ENCODE assay signal across 20 cellular contexts in genomic region chr17:3896108-3897099, GRCh38. TPM values are rescaled to one million over a fixed set of nuclear protein-coding genes. Genes with fewer than 3 reads are reported as not detected.
DNase-seq lines count a peak whose midpoint lies in the region; ATAC-seq, FAIRE-seq and TF ChIP-seq lines count a peak whose summit lies in the region.
"Had no signal": no experiment of that assay in that cellular context is flagged by ENCODE, and none has a peak within 500 bp of the region (broad histone marks: within the 10 kb centered on the region; RNA-seq: fewer than 3 reads in every experiment).

No MANE protein-coding gene starts in this region.

- H3K4me1 ChIP-seq in HepG2 (ENCODE audit: insufficient read depth, low read length), result peaks cover 33% of the 10 kb centered on the region
- peaks cover 0 to 11% (median 3%) of the 10 kb centered on the region in 4 donors for H3K4me1 ChIP-seq in right lobe of liver
- peaks cover 10 to 26% of the 10 kb centered on the region in 2 donors for H3K4me1 ChIP-seq in ascending aorta
- peaks cover 11 to 16% of the 10 kb centered on the region in 2 donors for H3K4me1 ChIP-seq in naive thymus-derived CD4-positive, alpha-beta T cell (ENCODE audit: control insufficient read depth in 2 of 2, insufficient read depth in 2 of 2, low read length in 2 of 2)

- H3K36me3 ChIP-seq in HepG2 (replicated peaks in 1 of 2; ENCODE audit: control insufficient read depth in 1 of 2, insufficient read depth in 2 of 2, low read length in 2 of 2), result no peaks in the 10 kb centered on the region
- H3K36me3 ChIP-seq in right lobe of liver, result no peaks in the 10 kb centered on the region
- no peaks in the 10 kb centered on the region for H3K36me3 ChIP-seq in ascending aorta
- H3K36me3 ChIP-seq in naive thymus-derived CD4-positive, alpha-beta T cell (ENCODE audit: control insufficient read depth in 2 of 3, insufficient read depth in 3 of 3, low read length in 3 of 3), result no peaks in the 10 kb centered on the region
- H3K36me3 ChIP-seq: esophagus muscularis mucosa had no signal

- 43% methylated on average over 11 of the region's 18 CpGs for WGBS in HepG2 (ENCODE audit: low lambda C conversion rate)
- WGBS in right lobe of liver (ENCODE audit: insufficient coverage, low coverage, low lambda C conversion rate, missing lambda C conversion rate), result 75% methylated on average over 9 of the region's 18 CpGs

- H3K9ac ChIP-seq in HepG2 (ENCODE audit: insufficient read depth, low read depth, low read length), result no peak overlapping the region

- no peak overlapping the region for H3K27ac ChIP-seq in HepG2 (ENCODE audit: extremely low read length, insufficient read depth, low read length)
- H3K27ac ChIP-seq in right lobe of liver, result no peak overlapping the region
- H3K27ac ChIP-seq in ascending aorta, result peak overlapping the region; percentile 13 to 37
- no peak overlapping the region for H3K27ac ChIP-seq in naive thymus-derived CD4-positive, alpha-beta T cell (ENCODE audit: low read depth, low read length)
- H3K27ac ChIP-seq: SJSA1 had no signal

- no TSS peak for BruUV-seq in HepG2 (replicated peaks; lab: Mats Ljungman, UMichigan)

- H3K36me3 Mint-ChIP-seq in naive thymus-derived CD4-positive, alpha-beta T cell, result no peaks in the 10 kb centered on the region

- CTCF ChIA-PET in HepG2 (lab: Yijun Ruan, JAX; ENCODE audit: low intra/inter-chr PET ratio, low total read pairs), result no interaction called here
- CTCF ChIA-PET in naive thymus-derived CD4-positive, alpha-beta T cell (lab: Charles Lee), result interaction anchor here (0.6 to 1.2 kb wide), 2 partner anchors 15 to 1574 kb away, joined by 4 to 5 read pairs; no protein-coding TSS in a partner anchor

- H2AFZ ChIP-seq in HepG2 (ENCODE audit: low read length), result no peak overlapping the region

- no peak for ATAC-seq in HepG2
- no peak for ATAC-seq in right lobe of liver
- no peak for ATAC-seq in naive thymus-derived CD4-positive, alpha-beta T cell
- ATAC-seq in GM19467 (IDR thresholded peaks at IDR 0.05; ENCODE audit: unreplicated experiment), result no peak
- ATAC-seq: stimulated activated naive CD8-positive, alpha-beta T cell treated with anti-CD3 and anti-CD28 coated beads, Interleukin-15, Interleukin-2, amounts not matched to agents 100 U/mL and 50 U/mL, for 24 hours had no signal

- in situ Hi-C loops in HepG2 (cut with HindIII; ENCODE audit: extremely low pct_ligation_motif_present, low pct_unique_long_range_greater_than_20kb), result no loop called here

- H3K9me3 Mint-ChIP-seq in naive thymus-derived CD4-positive, alpha-beta T cell, result no peaks in the 10 kb centered on the region
- H3K9me3 Mint-ChIP-seq: activated naive CD4-positive, alpha-beta T cell treated with anti-CD3 and anti-CD28 coated beads for 36 hours had no signal

- no peaks in the 10 kb centered on the region for H3K79me2 ChIP-seq in HepG2 (ENCODE audit: insufficient read depth, low read length)

- peak overlapping the region; percentile 35; the same call in 1 of the 2 replicates for H3K4me2 ChIP-seq in HepG2 (ENCODE audit: low read depth, low read length)

- H3K4me3 ChIP-seq in HepG2 (replicated peaks in 1 of 3; ENCODE audit: insufficient read depth in 1 of 3, low read depth in 2 of 3, low read length in 3 of 3) (no peak overlapping the region; a peak in 1 of 6 replicates), right lobe of liver (no peak overlapping the region), ascending aorta (no peak overlapping the region)
- no peak overlapping the region for H3K4me3 ChIP-seq in naive thymus-derived CD4-positive, alpha-beta T cell (ENCODE audit: low read length)
- H3K4me3 ChIP-seq: esophagus muscularis mucosa, SJSA1 had no signal

- POLR2A ChIA-PET in HepG2 (lab: Yijun Ruan, JAX), result interaction anchor here (0.6 to 3.5 kb wide), 2 partner anchors 8 to 14 kb away, joined by 3 to 47 read pairs; no protein-coding TSS in a partner anchor
- POLR2A ChIA-PET in naive thymus-derived CD4-positive, alpha-beta T cell (lab: Charles Lee), result interaction anchor here (0.6 to 1.2 kb wide), 3 partner anchors 9 to 543 kb away, joined by 3 to 4 read pairs (median 3); no protein-coding TSS in a partner anchor

- H3K27me3 ChIP-seq in HepG2 (ENCODE audit: control insufficient read depth in 1 of 2, insufficient read depth in 2 of 2, low read length in 2 of 2), result peaks cover 0 to 19% of the 10 kb centered on the region in 2 experiments; a peak in 2 of 5 replicates
- no peaks in the 10 kb centered on the region for H3K27me3 ChIP-seq in right lobe of liver
- H3K27me3 ChIP-seq in ascending aorta, result no peaks in the 10 kb centered on the region
- H3K27me3 ChIP-seq in naive thymus-derived CD4-positive, alpha-beta T cell (ENCODE audit: control insufficient read depth in 2 of 2, insufficient read depth in 2 of 2, low read length in 2 of 2), result no peaks in the 10 kb centered on the region
- H3K27me3 ChIP-seq: esophagus muscularis mucosa, SJSA1 had no signal

- H3K4me1 Mint-ChIP-seq in naive thymus-derived CD4-positive, alpha-beta T cell, result peaks cover 13 to 21% (median 19%) of the 10 kb centered on the region in 7 donors

- no peaks in the 10 kb centered on the region for H4K20me1 ChIP-seq in HepG2 (ENCODE audit: insufficient read depth, low read length)

- peak overlapping the region in 1 of 9 donors; percentile 62 for H3K27ac Mint-ChIP-seq in naive thymus-derived CD4-positive, alpha-beta T cell
- H3K27ac Mint-ChIP-seq: activated naive CD4-positive, alpha-beta T cell treated with anti-CD3 and anti-CD28 coated beads for 36 hours had no signal

- TF ChIP-seq CTCF in HepG2 (CRISPR knock-in tag; IDR thresholded peaks at IDR 0.05), result no peak
- no peak for TF ChIP-seq CTCF in right lobe of liver (IDR thresholded peaks at IDR 0.05)
- no peak for TF ChIP-seq CTCF in ascending aorta (IDR thresholded peaks at IDR 0.05)

- TF ChIP-seq POLR2A in HepG2 (IDR thresholded peaks at IDR 0.05; ENCODE audit: insufficient read depth in 1 of 2, low read depth in 2 of 2, low read length in 2 of 2) (no peak), right lobe of liver (IDR thresholded peaks at IDR 0.05) (no peak)

- intact Hi-C loops in HepG2 (cut with micrococcal nuclease; ENCODE audit: unreplicated experiment), result no loop called here
- intact Hi-C loops in right lobe of liver (cut with DNase I), result no loop called here
- intact Hi-C loops in ascending aorta (cut with DNase I), result no loop called here
- intact Hi-C loops in naive thymus-derived CD4-positive, alpha-beta T cell (cut with micrococcal nuclease), result no loop called here

- H3K4me3 Mint-ChIP-seq in naive thymus-derived CD4-positive, alpha-beta T cell, result no peak overlapping the region
- H3K4me3 Mint-ChIP-seq: activated naive CD4-positive, alpha-beta T cell treated with anti-CD3 and anti-CD28 coated beads for 36 hours had no signal

- TF ChIP-seq RAD21 in HepG2 (CRISPR knock-in tag; IDR thresholded peaks at IDR 0.05), result no peak

- DNase-seq in HepG2 (ENCODE audit: low spot score), result no peak
- no peak for DNase-seq in right lobe of liver
- DNase-seq in ascending aorta (ENCODE audit: low spot score in 2 of 2), result no peak
- peak; percentile 39 for DNase-seq in midbrain (lab: John Stamatoyannopoulos, UW)
- no peak for DNase-seq in activated CD8-positive, alpha-beta memory T cell treated with anti-CD3 and anti-CD28 coated beads, Interleukin-2, amount 50 U/mL, for 4 hours
- no peak for DNase-seq in naive thymus-derived CD4-positive, alpha-beta T cell
- DNase-seq in activated naive CD4-positive, alpha-beta T cell (lab: John Stamatoyannopoulos, UW), result no peak
- DNase-seq: ACHN; activated CD4-positive, CD25-positive, alpha-beta regulatory T cell treated with anti-CD3 and anti-CD28 coated beads, Interleukin-2, amount 50 U/mL, for 72 hours; activated naive CD4-positive, alpha-beta T cell treated with anti-CD3 and anti-CD28 coated beads for 36 hours; GOT3; NCI-H146; stimulated activated naive CD8-positive, alpha-beta T cell treated with anti-CD3 and anti-CD28 coated beads, Interleukin-15, Interleukin-2, amounts not matched to agents 100 U/mL and 50 U/mL, for 24 hours had no signal

- H3K9me3 ChIP-seq in HepG2 (ENCODE audit: low read length) (no peaks in the 10 kb centered on the region), right lobe of liver (no peaks in the 10 kb centered on the region), ascending aorta (no peaks in the 10 kb centered on the region)
- no peaks in the 10 kb centered on the region for H3K9me3 ChIP-seq in naive thymus-derived CD4-positive, alpha-beta T cell (ENCODE audit: control insufficient read depth in 2 of 3, low read length in 3 of 3)
- H3K9me3 ChIP-seq: esophagus muscularis mucosa, SJSA1 had no signal

- H3K27me3 Mint-ChIP-seq in naive thymus-derived CD4-positive, alpha-beta T cell, result peaks cover 0 to 7% (median 0%) of the 10 kb centered on the region in 5 donors

- FAIRE-seq in HepG2 (lab: Jason Lieb, UNC), result no peak
- FAIRE-seq: urothelium cell line had no signal

- TF ChIP-seq EP300 in HepG2 (IDR thresholded peaks at IDR 0.05; ENCODE audit: low read depth in 2 of 2, low read length in 2 of 2), result no peak
- no peak for TF ChIP-seq EP300 in HepG2 (CRISPR knock-in tag; IDR thresholded peaks at IDR 0.05; ENCODE audit: borderline replicate concordance)

RNA-seq across cellular contexts. Expression of gene CAMKK1, which starts 3.6 kb away (rescaled TPM):
- total RNA-seq in HepG2 (2016; rRNA removed; fragmentation: Illumina TruSeq; extraction: Trizol) (0.83 and 1.5 TPM in 2 replicates), right lobe of liver (1 to 10 TPM in 2 of 6 experiments, under 1 TPM in 4; 0.35 to 1.1 (median 0.47) TPM), ascending aorta (3.6 TPM)
- 0.09 and 0.20 TPM in 2 replicates for total RNA-seq in HepG2 (2016; cell fraction: cytosol; rRNA removed; fragmentation: Illumina TruSeq; extraction: Trizol; ENCODE audit: low read depth)
- total RNA-seq in HepG2 (2016; cell fraction: insoluble cytoplasmic fraction; rRNA removed; fragmentation: Illumina TruSeq; extraction: Trizol), result 0.85 and 1.3 TPM in 2 replicates
- 0.62 and 0.65 TPM in 2 replicates for total RNA-seq in HepG2 (2016; cell fraction: membrane; rRNA removed; fragmentation: Illumina TruSeq; extraction: Trizol)
- total RNA-seq in HepG2 (2016; cell fraction: nucleus; rRNA removed; fragmentation: Illumina TruSeq; extraction: Trizol), result 1.3 and 1.8 TPM in 2 replicates
- 1.6 and 2.1 TPM in 2 replicates for polyA plus RNA-seq in HepG2 (2011; rRNA removed)
- polyA plus RNA-seq in HepG2 (2011; cell fraction: cytosol; rRNA removed), result 1.1 TPM in 2 replicates
- polyA plus RNA-seq in HepG2 (2011; cell fraction: nucleus; rRNA removed), result 6.4 and 7.0 TPM in 2 replicates
- polyA plus RNA-seq in HepG2 (2012), result 1.1 and 1.4 TPM in 2 replicates
- 0.11 and 0.17 TPM in 2 replicates for polyA plus RNA-seq in HepG2 (2016; cell fraction: cytosol; fragmentation: Illumina TruSeq; extraction: Trizol; ENCODE audit: low read depth)
- polyA plus RNA-seq in HepG2 (2016; cell fraction: insoluble cytoplasmic fraction; fragmentation: Illumina TruSeq; extraction: Trizol; ENCODE audit: low read depth), result 0.91 and 0.97 TPM in 2 replicates
- polyA plus RNA-seq in HepG2 (2016; cell fraction: membrane; fragmentation: Illumina TruSeq; extraction: Trizol; ENCODE audit: low read depth), result 0.35 and 0.49 TPM in 2 replicates
- polyA plus RNA-seq in HepG2 (2016; cell fraction: nucleus; fragmentation: Illumina TruSeq; extraction: Trizol; ENCODE audit: insufficient read depth, low read depth), result 3.4 and 4.1 TPM in 2 replicates
- 2.5 and 40.0 TPM in 2 replicates for polyA minus RNA-seq in HepG2 (2011; rRNA and poly(A)+ RNA removed; ENCODE audit: low replicate concordance)
- 0.20 and 0.62 TPM in 2 replicates for polyA minus RNA-seq in HepG2 (2011; cell fraction: cytosol; rRNA and poly(A)+ RNA removed)
- polyA minus RNA-seq in HepG2 (2011; cell fraction: nucleus; rRNA and poly(A)+ RNA removed), result 1.5 and 2.2 TPM in 2 replicates
- total RNA-seq in naive thymus-derived CD4-positive, alpha-beta T cell, result 10 to 100 TPM in 2 of 5 experiments, 1 to 10 TPM in 3; 4.8 to 12.5 (median 6.3) TPM
- polyA plus RNA-seq in naive thymus-derived CD4-positive, alpha-beta T cell, result 1 to 10 TPM; 2.3 to 3.2 TPM

RNA-seq across cellular contexts. Expression of gene P2RX1, which starts 19.9 kb away (rescaled TPM):
- total RNA-seq in HepG2 (2016; rRNA removed; fragmentation: Illumina TruSeq; extraction: Trizol), result 0.04 TPM in 1 of 2 replicates, not detected in the other
- not detected in 2 replicates for total RNA-seq in HepG2 (2016; cell fraction: cytosol; rRNA removed; fragmentation: Illumina TruSeq; extraction: Trizol; ENCODE audit: low read depth)
- 0.04 TPM in 1 of 2 replicates, not detected in the other for total RNA-seq in HepG2 (2016; cell fraction: insoluble cytoplasmic fraction; rRNA removed; fragmentation: Illumina TruSeq; extraction: Trizol)
- not detected in 2 replicates for total RNA-seq in HepG2 (2016; cell fraction: membrane; rRNA removed; fragmentation: Illumina TruSeq; extraction: Trizol)
- total RNA-seq in HepG2 (2016; cell fraction: nucleus; rRNA removed; fragmentation: Illumina TruSeq; extraction: Trizol), result 0.12 TPM in 1 of 2 replicates, not detected in the other
- 0.50 and 0.84 TPM in 2 replicates for polyA plus RNA-seq in HepG2 (2011; rRNA removed)
- 0.12 and 0.33 TPM in 2 replicates for polyA plus RNA-seq in HepG2 (2011; cell fraction: cytosol; rRNA removed)
- 2.2 and 2.3 TPM in 2 replicates for polyA plus RNA-seq in HepG2 (2011; cell fraction: nucleus; rRNA removed)
- polyA plus RNA-seq in HepG2 (2012), result 0.20 and 0.44 TPM in 2 replicates
- not detected in 2 replicates for polyA plus RNA-seq in HepG2 (2016; cell fraction: cytosol; fragmentation: Illumina TruSeq; extraction: Trizol; ENCODE audit: low read depth)
- not detected in 2 replicates for polyA plus RNA-seq in HepG2 (2016; cell fraction: insoluble cytoplasmic fraction; fragmentation: Illumina TruSeq; extraction: Trizol; ENCODE audit: low read depth)
- not detected in 2 replicates for polyA plus RNA-seq in HepG2 (2016; cell fraction: membrane; fragmentation: Illumina TruSeq; extraction: Trizol; ENCODE audit: low read depth)
- 0.15 TPM in 1 of 2 replicates, not detected in the other for polyA plus RNA-seq in HepG2 (2016; cell fraction: nucleus; fragmentation: Illumina TruSeq; extraction: Trizol; ENCODE audit: insufficient read depth, low read depth)
- 0.19 and 0.34 TPM in 2 replicates for polyA minus RNA-seq in HepG2 (2011; rRNA and poly(A)+ RNA removed; ENCODE audit: low replicate concordance)
- polyA minus RNA-seq in HepG2 (2011; cell fraction: cytosol; rRNA and poly(A)+ RNA removed), result 0.18 TPM in 1 of 2 replicates, not detected in the other
- 0.39 and 0.62 TPM in 2 replicates for polyA minus RNA-seq in HepG2 (2011; cell fraction: nucleus; rRNA and poly(A)+ RNA removed)
- under 1 TPM in 5 of 6 experiments, not detected in 1; 0.50 to 0.78 (median 0.58) TPM for total RNA-seq in right lobe of liver
- not detected for total RNA-seq in ascending aorta
- 10 to 100 TPM in 1 of 5 experiments, 1 to 10 TPM in 1, under 1 TPM in 2, not detected in 1; 0.27 to 53.7 (median 2.7) TPM for total RNA-seq in naive thymus-derived CD4-positive, alpha-beta T cell
- not detected for polyA plus RNA-seq in naive thymus-derived CD4-positive, alpha-beta T cell
- total RNA-seq: kidney epithelial cell, NCI-H460, pulmonary artery endothelial cell had no signal

RNA-seq across cellular contexts. Expression of gene NCBP3, which starts 50.4 kb away (rescaled TPM):
- 20.6 and 24.8 TPM in 2 replicates for total RNA-seq in HepG2 (2016; rRNA removed; fragmentation: Illumina TruSeq; extraction: Trizol)
- 3.9 and 4.8 TPM in 2 replicates for total RNA-seq in HepG2 (2016; cell fraction: cytosol; rRNA removed; fragmentation: Illumina TruSeq; extraction: Trizol; ENCODE audit: low read depth)
- 21.8 and 23.5 TPM in 2 replicates for total RNA-seq in HepG2 (2016; cell fraction: insoluble cytoplasmic fraction; rRNA removed; fragmentation: Illumina TruSeq; extraction: Trizol)
- 7.8 and 9.5 TPM in 2 replicates for total RNA-seq in HepG2 (2016; cell fraction: membrane; rRNA removed; fragmentation: Illumina TruSeq; extraction: Trizol)
- total RNA-seq in HepG2 (2016; cell fraction: nucleus; rRNA removed; fragmentation: Illumina TruSeq; extraction: Trizol), result 30.1 and 35.2 TPM in 2 replicates
- 16.6 and 19.5 TPM in 2 replicates for polyA plus RNA-seq in HepG2 (2011; rRNA removed)
- 4.6 and 5.5 TPM in 2 replicates for polyA plus RNA-seq in HepG2 (2011; cell fraction: cytosol; rRNA removed)
- polyA plus RNA-seq in HepG2 (2011; cell fraction: nucleus; rRNA removed), result 27.4 and 36.6 TPM in 2 replicates
- 22.5 and 26.0 TPM in 2 replicates for polyA plus RNA-seq in HepG2 (2012)
- polyA plus RNA-seq in HepG2 (2016; cell fraction: cytosol; fragmentation: Illumina TruSeq; extraction: Trizol; ENCODE audit: low read depth), result 1.2 and 1.9 TPM in 2 replicates
- 22.8 and 23.0 TPM in 2 replicates for polyA plus RNA-seq in HepG2 (2016; cell fraction: insoluble cytoplasmic fraction; fragmentation: Illumina TruSeq; extraction: Trizol; ENCODE audit: low read depth)
- polyA plus RNA-seq in HepG2 (2016; cell fraction: membrane; fragmentation: Illumina TruSeq; extraction: Trizol; ENCODE audit: low read depth), result 4.1 and 4.3 TPM in 2 replicates
- polyA plus RNA-seq in HepG2 (2016; cell fraction: nucleus; fragmentation: Illumina TruSeq; extraction: Trizol; ENCODE audit: insufficient read depth, low read depth), result 77.0 and 80.1 TPM in 2 replicates
- 8.7 and 10.7 TPM in 2 replicates for polyA minus RNA-seq in HepG2 (2011; rRNA and poly(A)+ RNA removed; ENCODE audit: low replicate concordance)
- 3.4 and 5.1 TPM in 2 replicates for polyA minus RNA-seq in HepG2 (2011; cell fraction: cytosol; rRNA and poly(A)+ RNA removed)
- 42.4 and 49.2 TPM in 2 replicates for polyA minus RNA-seq in HepG2 (2011; cell fraction: nucleus; rRNA and poly(A)+ RNA removed)
- total RNA-seq in right lobe of liver, result 10 to 100 TPM in 4 of 6 experiments, 1 to 10 TPM in 2; 8.6 to 15.1 (median 10.5) TPM
- 3.9 TPM for total RNA-seq in ascending aorta
- total RNA-seq in naive thymus-derived CD4-positive, alpha-beta T cell, result 10 to 100 TPM; 40.6 to 49.4 (median 46.7) TPM
- polyA plus RNA-seq in naive thymus-derived CD4-positive, alpha-beta T cell, result 10 to 100 TPM in 1 of 2 donors, 1 to 10 TPM in 1; 7.8 to 14.7 TPM

Comparison
In these comparisons a context has a peak if more than half of its experiments do, and no peak if none do; other contexts are left out.
1. H3K27ac ChIP-seq: peak in ascending aorta (2 of 2); none in HepG2 (single experiment), right lobe of liver (0 of 3) and naive thymus-derived CD4-positive, alpha-beta T cell (single experiment).